Comparison of ENCODE assay signal across 33 cellular contexts in genomic region chr6:17165383-17165782, GRCh38.
DNase-seq lines count a peak whose midpoint lies in the region; ATAC-seq and TF ChIP-seq lines count a peak whose summit lies in the region.
"Had no signal": no experiment of that assay in that cellular context is flagged by ENCODE, and none has a peak within 500 bp of the region (broad histone marks: within the 10 kb centered on the region; RNA-seq: fewer than 3 reads in every experiment).

No MANE protein-coding gene starts in this region.

- H3K27me3 ChIP-seq in mammary epithelial cell (ENCODE audit: insufficient read depth, low read length) (no peaks in the 10 kb centered on the region), HAP-1 (ENCODE audit: low read depth) (no peaks in the 10 kb centered on the region), right cardiac atrium (ENCODE audit: control insufficient read depth, insufficient read depth) (no peaks in the 10 kb centered on the region), right lobe of liver (no peaks in the 10 kb centered on the region)
- H3K27me3 ChIP-seq: BLaER1 treated with 17β-estradiol and CSF1 and Interleukin-3, amounts not matched to agents 10 nM and 100 nM; cardiac muscle cell; colonic mucosa; sigmoid colon; SJCRH30; suprapubic skin had no signal

- H3K4me3 ChIP-seq in mammary epithelial cell (replicated peaks in 1 of 3; ENCODE audit: insufficient read depth in 1 of 3, low read depth in 2 of 3, low read length in 3 of 3) (no peak overlapping the region), SK-N-MC (no peak overlapping the region), HAP-1 (no peak overlapping the region), right cardiac atrium (ENCODE audit: low read length) (no peak overlapping the region), right lobe of liver (no peak overlapping the region)
- H3K4me3 ChIP-seq: BLaER1 treated with 17β-estradiol and CSF1 and Interleukin-3, amounts not matched to agents 10 nM and 100 nM; cardiac muscle cell; colonic mucosa; sigmoid colon; SJCRH30; suprapubic skin had no signal

- no peaks in the 10 kb centered on the region for H4K20me1 ChIP-seq in mammary epithelial cell (ENCODE audit: insufficient read depth, low read length)
- H4K20me1 ChIP-seq: BLaER1 treated with 17β-estradiol and CSF1 and Interleukin-3, amounts not matched to agents 10 nM and 100 nM had no signal

- no peak overlapping the region for H2AFZ ChIP-seq in mammary epithelial cell (ENCODE audit: low read depth, low read length)

- no peaks in the 10 kb centered on the region for H3K79me2 ChIP-seq in mammary epithelial cell (ENCODE audit: insufficient read depth, low read length)

- 63% methylated on average over 5 of the region's 5 CpGs for WGBS in mammary epithelial cell (ENCODE audit: low coverage, missing lambda C conversion rate)
- WGBS in right cardiac atrium: 61% methylated on average over 5 of the region's 5 CpGs
- WGBS in right lobe of liver (ENCODE audit: insufficient coverage, low coverage, low lambda C conversion rate, missing lambda C conversion rate): 67% methylated on average over 5 of the region's 5 CpGs

- H3K9me3 ChIP-seq in mammary epithelial cell (replicated peaks; ENCODE audit: insufficient read depth, low read length) (no peaks in the 10 kb centered on the region), SK-N-MC (ENCODE audit: low read depth, low read length) (no peaks in the 10 kb centered on the region), HAP-1 (no peaks in the 10 kb centered on the region; the same call in 1 of the 2 replicates), right cardiac atrium (ENCODE audit: control insufficient read depth, low read length) (no peaks in the 10 kb centered on the region), right lobe of liver (no peaks in the 10 kb centered on the region)
- H3K9me3 ChIP-seq: colonic mucosa, neutrophil, sigmoid colon, SJCRH30, suprapubic skin had no signal

- H3K9ac ChIP-seq in mammary epithelial cell (ENCODE audit: insufficient read depth, low read length) (no peak overlapping the region), SK-N-MC (ENCODE audit: insufficient read length) (no peak overlapping the region)
- H3K9ac ChIP-seq: BLaER1 treated with 17β-estradiol and CSF1 and Interleukin-3, amounts not matched to agents 10 nM and 100 nM had no signal

- intact Hi-C loops in mammary epithelial cell (cut with micrococcal nuclease): no loop called here
- intact Hi-C loops in MCF 10A (cut with micrococcal nuclease): no loop called here
- intact Hi-C loops in right cardiac atrium (cut with DNase I): loop anchor here in 2 of 4 donors (5.0 to 10.0 kb wide), 2 partner anchors 117 to 119 kb away; partner anchors contain the start of gene RBM24 (in 2 of the 2)
- intact Hi-C loops in right lobe of liver (cut with DNase I): no loop called here

- in situ Hi-C loops in mammary epithelial cell (cut with MboI; ENCODE audit: low sequenced_read_pairs in 2 of 2): loop anchor here (25.0 kb wide), 2 partner anchors 622 to 647 kb away; no protein-coding TSS in a partner anchor
- in situ Hi-C loops in HAP-1 (cut with MboI; ENCODE audit: low sequenced_read_pairs): no loop called here

- H3K27ac ChIP-seq in mammary epithelial cell (ENCODE audit: insufficient read depth, low read depth, low read length): no peak overlapping the region
- H3K27ac ChIP-seq in SK-N-MC: no peak overlapping the region
- no peak overlapping the region for H3K27ac ChIP-seq in right cardiac atrium (ENCODE audit: low read length)
- H3K27ac ChIP-seq in right lobe of liver: no peak overlapping the region
- H3K27ac ChIP-seq: BLaER1 treated with 17β-estradiol and CSF1 and Interleukin-3, amounts not matched to agents 10 nM and 100 nM; cardiac muscle cell; colonic mucosa; neutrophil; sigmoid colon; SJCRH30; suprapubic skin had no signal

- no peak overlapping the region for H3K4me2 ChIP-seq in mammary epithelial cell (ENCODE audit: insufficient read depth, low read depth, low read length)
- H3K4me2 ChIP-seq: BLaER1 treated with 17β-estradiol and CSF1 and Interleukin-3, amounts not matched to agents 10 nM and 100 nM had no signal

- H3K4me3 Mint-ChIP-seq in MCF 10A (ENCODE audit: unreplicated experiment): no peak overlapping the region
- H3K4me3 Mint-ChIP-seq: activated naive CD4-positive, alpha-beta T cell treated with anti-CD3 and anti-CD28 coated beads for 36 hours; IgD-negative memory B cell; mesothelial cell of epicardium; naive B cell; stimulated activated naive B cell treated with anti-CD40 and anti-IgM and Interleukin-4, amounts not matched to agents 10 μg/mL and 1 μg/mL and 100 μg/mL, for 72 hours had no signal

- no peak for TF ChIP-seq CTCF in mammary epithelial cell (conservative IDR thresholded peaks at IDR 0.05 in 1 of 2, IDR thresholded peaks at IDR 0.05 in 1 of 2; ENCODE audit: extremely low read depth in 1 of 2, insufficient read depth in 1 of 2, low read depth in 1 of 2, low read length in 2 of 2)
- no peak for TF ChIP-seq CTCF in MCF 10A (IDR thresholded peaks at IDR 0.05; ENCODE audit: unreplicated experiment)
- no peak for TF ChIP-seq CTCF in right lobe of liver (IDR thresholded peaks at IDR 0.05)

- H3K4me1 ChIP-seq in mammary epithelial cell (ENCODE audit: insufficient read depth, low read length) (no peaks in the 10 kb centered on the region), HAP-1 (no peaks in the 10 kb centered on the region), right cardiac atrium (ENCODE audit: control insufficient read depth, insufficient read depth, low read length) (no peaks in the 10 kb centered on the region), right lobe of liver (no peaks in the 10 kb centered on the region)
- H3K4me1 ChIP-seq: colonic mucosa, sigmoid colon, SJCRH30, suprapubic skin had no signal

- no TSS peak for BruUV-seq in mammary epithelial cell (replicated peaks; lab: Mats Ljungman, UMichigan)
- BruUV-seq in MCF 10A (replicated peaks; lab: Mats Ljungman, UMichigan): no TSS peak

- H3K4me1 Mint-ChIP-seq in MCF 10A (ENCODE audit: insufficient read depth, unreplicated experiment): no peaks in the 10 kb centered on the region
- H3K4me1 Mint-ChIP-seq: IgD-negative memory B cell; mesothelial cell of epicardium; stimulated activated naive B cell treated with anti-CD40 and anti-IgM and Interleukin-4, amounts not matched to agents 10 μg/mL and 1 μg/mL and 100 μg/mL, for 72 hours had no signal

- no peaks in the 10 kb centered on the region for H3K9me3 Mint-ChIP-seq in MCF 10A (ENCODE audit: unreplicated experiment)
- H3K9me3 Mint-ChIP-seq: activated naive CD4-positive, alpha-beta T cell treated with anti-CD3 and anti-CD28 coated beads for 36 hours; IgD-negative memory B cell; stimulated activated naive B cell treated with anti-CD40 and anti-IgM and Interleukin-4, amounts not matched to agents 10 μg/mL and 1 μg/mL and 100 μg/mL, for 72 hours had no signal

- no peaks in the 10 kb centered on the region for H3K27me3 Mint-ChIP-seq in MCF 10A (ENCODE audit: insufficient read depth, unreplicated experiment)

- H3K36me3 Mint-ChIP-seq in MCF 10A (ENCODE audit: insufficient read depth, unreplicated experiment): no peaks in the 10 kb centered on the region
- H3K36me3 Mint-ChIP-seq: IgD-negative memory B cell; mesothelial cell of epicardium; naive B cell; stimulated activated naive B cell treated with anti-CD40 and anti-IgM and Interleukin-4, amounts not matched to agents 10 μg/mL and 1 μg/mL and 100 μg/mL, for 72 hours had no signal

- TF ChIP-seq POLR2A in right lobe of liver (IDR thresholded peaks at IDR 0.05): no peak

- no peaks in the 10 kb centered on the region for H3K36me3 ChIP-seq in mammary epithelial cell (ENCODE audit: insufficient read depth, low read length)
- no peaks in the 10 kb centered on the region for H3K36me3 ChIP-seq in SK-N-MC (ENCODE audit: insufficient read depth, low read length)
- H3K36me3 ChIP-seq in HAP-1 (replicated peaks): no peaks in the 10 kb centered on the region
- H3K36me3 ChIP-seq in right lobe of liver: no peaks in the 10 kb centered on the region
- H3K36me3 ChIP-seq: BLaER1 treated with 17β-estradiol and CSF1 and Interleukin-3, amounts not matched to agents 10 nM and 100 nM; cardiac muscle cell; colonic mucosa; neutrophil; sigmoid colon; SJCRH30; suprapubic skin had no signal

- H3K27ac Mint-ChIP-seq in MCF 10A (ENCODE audit: low read depth, unreplicated experiment): no peak overlapping the region
- H3K27ac Mint-ChIP-seq: activated naive CD4-positive, alpha-beta T cell treated with anti-CD3 and anti-CD28 coated beads for 36 hours; IgD-negative memory B cell; mesothelial cell of epicardium; naive B cell; progenitor cell of endocrine pancreas; stimulated activated naive B cell treated with anti-CD40 and anti-IgM and Interleukin-4, amounts not matched to agents 10 μg/mL and 1 μg/mL and 100 μg/mL, for 72 hours had no signal

- dilution Hi-C loops in mammary epithelial cell (cut with HindIII; ENCODE audit: low sequenced_read_pairs): loop anchor here (25.0 kb wide), 2 partner anchors 422 to 622 kb away; no protein-coding TSS in a partner anchor

- ATAC-seq in right cardiac atrium (no peak), right lobe of liver (no peak)
- ATAC-seq: left ventricle myocardium superior; stimulated activated naive B cell treated with anti-CD40 and anti-IgM and Interleukin-4, amounts not matched to agents 10 μg/mL and 1 μg/mL and 100 μg/mL, for 72 hours had no signal

- POLR2A ChIA-PET in MCF 10A (lab: Yijun Ruan, JAX): no interaction called here

- DNase-seq in mammary epithelial cell: peak; percentile 2
- DNase-seq in MCF 10A (ENCODE audit: unreplicated experiment): no peak
- DNase-seq in SK-N-MC (ENCODE audit: low read depth, low spot score): peak; percentile 42
- peak; percentile 48 for DNase-seq in fibroblast of peridontal ligament (ENCODE audit: extremely low read depth)
- DNase-seq in HAP-1 (ENCODE audit: low spot score in 2 of 2): no peak
- no peak for DNase-seq in NCI-H82 (lab: John Stamatoyannopoulos, UW)
- no peak for DNase-seq in right cardiac atrium
- DNase-seq in right lobe of liver: no peak
- DNase-seq: 8988T; activated CD4-positive, alpha-beta T cell treated with anti-CD3 and anti-CD28 coated beads, Interleukin-2, amount 50 U/mL, for 48 hours; activated naive CD4-positive, alpha-beta T cell treated with anti-CD3 and anti-CD28 coated beads for 36 hours; amygdala; colonic mucosa; COR-L47; DMS53; GF-D8; GOT3; left ventricle myocardium superior; naive B cell; NCI-H1092 treated with DMSO at 0.1 percent for 48 hours; NCI-H187 treated with DMSO at 0.1 percent for 48 hours; NCI-H526; sigmoid colon; SJCRH30; stimulated activated naive B cell treated with anti-CD40 and anti-IgM and Interleukin-4, amounts not matched to agents 10 μg/mL and 1 μg/mL and 100 μg/mL, for 72 hours; T-helper 1 cell had no signal

- CTCF ChIA-PET in mammary epithelial cell (lab: Charles Lee; ENCODE audit: low non-redundant PET) (no interaction called here), MCF 10A (lab: Yijun Ruan, JAX) (interaction anchor here (0.6 kb wide), 1 partner anchor 279 kb away, joined by 4 read pairs; no protein-coding TSS in a partner anchor)

Comparison
In these comparisons a context has a peak if more than half of its experiments do, and no peak if none do; other contexts are left out.
1. DNase-seq: peak in mammary epithelial cell (single experiment), SK-N-MC (single experiment) and fibroblast of peridontal ligament (single experiment); none in MCF 10A (single experiment), HAP-1 (0 of 2), NCI-H82 (single experiment), right cardiac atrium (0 of 3) and right lobe of liver (0 of 3).